8 cellular contexts compared by ENCODE assay signal in the genomic region with DNA sequence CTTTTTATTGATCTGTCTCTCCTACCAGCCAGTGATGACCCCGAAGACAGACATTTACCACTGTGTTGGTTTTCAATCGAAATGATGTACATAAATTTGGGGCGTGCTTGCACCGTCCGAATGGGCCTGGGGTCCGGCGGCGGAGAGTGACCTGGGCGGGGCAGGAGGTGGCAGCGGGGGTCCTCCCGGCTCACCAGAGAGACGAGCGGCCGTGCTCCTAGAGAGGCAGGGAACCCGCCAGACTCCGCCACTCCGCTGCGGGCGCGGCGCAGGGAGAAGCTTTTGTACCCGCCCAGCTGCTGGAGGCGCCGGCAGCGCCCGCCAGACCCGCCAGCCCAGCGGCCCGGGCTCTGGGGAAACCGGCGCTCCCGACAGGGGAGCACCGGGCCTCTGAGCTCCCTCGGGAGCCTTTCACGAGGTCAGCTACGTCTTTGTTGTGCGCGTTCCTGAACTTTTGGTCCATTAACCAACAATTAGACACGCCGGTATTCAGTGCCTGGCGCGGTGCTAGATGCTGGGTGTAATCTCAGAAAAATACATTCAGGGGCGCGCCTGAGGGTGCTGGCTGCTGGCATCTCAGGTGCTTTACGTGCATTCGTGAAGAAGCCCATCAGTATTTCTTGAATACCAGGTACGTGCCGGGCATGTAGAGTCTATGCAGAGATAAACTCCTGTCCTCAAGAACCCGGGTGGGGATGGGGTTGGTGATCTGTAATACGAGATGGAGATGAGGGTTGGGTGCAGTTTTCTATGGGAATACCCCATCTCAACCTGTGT. TPM values are rescaled to one million over a fixed set of nuclear protein-coding genes. Genes with fewer than 3 reads are reported as not detected.
DNase-seq lines count a peak whose midpoint lies in the region; ATAC-seq and TF ChIP-seq lines count a peak whose summit lies in the region.

A gene with protein sequence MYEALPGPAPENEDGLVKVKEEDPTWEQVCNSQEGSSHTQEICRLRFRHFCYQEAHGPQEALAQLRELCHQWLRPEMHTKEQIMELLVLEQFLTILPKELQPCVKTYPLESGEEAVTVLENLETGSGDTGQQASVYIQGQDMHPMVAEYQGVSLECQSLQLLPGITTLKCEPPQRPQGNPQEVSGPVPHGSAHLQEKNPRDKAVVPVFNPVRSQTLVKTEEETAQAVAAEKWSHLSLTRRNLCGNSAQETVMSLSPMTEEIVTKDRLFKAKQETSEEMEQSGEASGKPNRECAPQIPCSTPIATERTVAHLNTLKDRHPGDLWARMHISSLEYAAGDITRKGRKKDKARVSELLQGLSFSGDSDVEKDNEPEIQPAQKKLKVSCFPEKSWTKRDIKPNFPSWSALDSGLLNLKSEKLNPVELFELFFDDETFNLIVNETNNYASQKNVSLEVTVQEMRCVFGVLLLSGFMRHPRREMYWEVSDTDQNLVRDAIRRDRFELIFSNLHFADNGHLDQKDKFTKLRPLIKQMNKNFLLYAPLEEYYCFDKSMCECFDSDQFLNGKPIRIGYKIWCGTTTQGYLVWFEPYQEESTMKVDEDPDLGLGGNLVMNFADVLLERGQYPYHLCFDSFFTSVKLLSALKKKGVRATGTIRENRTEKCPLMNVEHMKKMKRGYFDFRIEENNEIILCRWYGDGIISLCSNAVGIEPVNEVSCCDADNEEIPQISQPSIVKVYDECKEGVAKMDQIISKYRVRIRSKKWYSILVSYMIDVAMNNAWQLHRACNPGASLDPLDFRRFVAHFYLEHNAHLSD (plus strand): TSS at position 285 of the 777 bp plus-strand sequence. CDS start 2,242 bp downstream, outside the sequence.

- TF ChIP-seq POLR2A in sigmoid colon (IDR thresholded peaks at IDR 0.05): peak in 1 of 2 donors; percentile 51

- peaks cover 0 to 18% (median 12%) of the 10 kb centered on the region in 4 donors for H3K4me1 ChIP-seq in sigmoid colon

- TF ChIP-seq CTCF in brain microvascular endothelial cell (IDR thresholded peaks at IDR 0.05; ENCODE audit: low read depth, low read length, missing control alignments): no peak
- no peak for TF ChIP-seq CTCF in sigmoid colon (IDR thresholded peaks at IDR 0.05)

- WGBS in sigmoid colon, 2 donors: 1% methylated on average over 50 of the region's 50 CpGs

- H3K27me3 ChIP-seq in brain microvascular endothelial cell (replicated peaks) (no peaks in the 10 kb centered on the region), sigmoid colon (no peaks in the 10 kb centered on the region)

- no peaks in the 10 kb centered on the region for H3K9me3 ChIP-seq in sigmoid colon

- intact Hi-C loops in sigmoid colon (cut with DNase I): loop anchor here (5.0 kb wide), 2 partner anchors 51 to 76 kb away; no protein-coding TSS in a partner anchor

- DNase-seq in NCI-H146 (lab: John Stamatoyannopoulos, UW): peak; percentile 86
- peak; percentile 73 for DNase-seq in T1000 (lab: John Stamatoyannopoulos, UW)
- peak; percentile 46 for DNase-seq in brain microvascular endothelial cell
- DNase-seq in sigmoid colon: peak; percentile 86

- ATAC-seq in GM18502 (IDR thresholded peaks at IDR 0.05; ENCODE audit: poor library complexity, unreplicated experiment) (peak; percentile 90), HG02798 (IDR thresholded peaks at IDR 0.05; ENCODE audit: poor library complexity, unreplicated experiment) (peak; percentile 95), HG03135 (IDR thresholded peaks at IDR 0.05; ENCODE audit: unreplicated experiment) (no peak)

- H3K4me3 ChIP-seq in brain microvascular endothelial cell (ENCODE audit: low read depth, low read length) (peak within 1 kb of the TSS; percentile 76), iPS-11a (ENCODE audit: low read depth, low read length) (peak within 1 kb of the TSS; percentile 93), sigmoid colon (peak within 1 kb of the TSS; percentile 65 to 68 (median 66))

- TF ChIP-seq EP300 in sigmoid colon (IDR thresholded peaks at IDR 0.05): no peak

- H3K36me3 ChIP-seq in brain microvascular endothelial cell (replicated peaks) (peaks cover 15% of the 10 kb centered on the region), sigmoid colon (peaks cover 9 to 40% (median 16%) of the 10 kb centered on the region in 4 donors)

- H3K27ac ChIP-seq in brain microvascular endothelial cell: peak within 1 kb of the TSS; percentile 29
- H3K27ac ChIP-seq in sigmoid colon: peak within 1 kb of the TSS; percentile 77 to 79 (median 78)

- in situ Hi-C loops in brain microvascular endothelial cell (cut with HindIII; ENCODE audit: low pct_ligation_motif_present, low sequenced_read_pairs): no loop called here

RNA-seq across cellular contexts. Expression of the gene that starts here (rescaled TPM):
- 10 to 100 TPM in 2 of 4 donors, 1 to 10 TPM in 2; 5.4 to 11.4 (median 9.2) TPM for total RNA-seq in sigmoid colon
- polyA plus RNA-seq in sigmoid colon: 1 to 10 TPM in 2 of 3 donors, under 1 TPM in 1; 0.92 to 1.3 (median 1.2) TPM
